In the genomic region with DNA sequence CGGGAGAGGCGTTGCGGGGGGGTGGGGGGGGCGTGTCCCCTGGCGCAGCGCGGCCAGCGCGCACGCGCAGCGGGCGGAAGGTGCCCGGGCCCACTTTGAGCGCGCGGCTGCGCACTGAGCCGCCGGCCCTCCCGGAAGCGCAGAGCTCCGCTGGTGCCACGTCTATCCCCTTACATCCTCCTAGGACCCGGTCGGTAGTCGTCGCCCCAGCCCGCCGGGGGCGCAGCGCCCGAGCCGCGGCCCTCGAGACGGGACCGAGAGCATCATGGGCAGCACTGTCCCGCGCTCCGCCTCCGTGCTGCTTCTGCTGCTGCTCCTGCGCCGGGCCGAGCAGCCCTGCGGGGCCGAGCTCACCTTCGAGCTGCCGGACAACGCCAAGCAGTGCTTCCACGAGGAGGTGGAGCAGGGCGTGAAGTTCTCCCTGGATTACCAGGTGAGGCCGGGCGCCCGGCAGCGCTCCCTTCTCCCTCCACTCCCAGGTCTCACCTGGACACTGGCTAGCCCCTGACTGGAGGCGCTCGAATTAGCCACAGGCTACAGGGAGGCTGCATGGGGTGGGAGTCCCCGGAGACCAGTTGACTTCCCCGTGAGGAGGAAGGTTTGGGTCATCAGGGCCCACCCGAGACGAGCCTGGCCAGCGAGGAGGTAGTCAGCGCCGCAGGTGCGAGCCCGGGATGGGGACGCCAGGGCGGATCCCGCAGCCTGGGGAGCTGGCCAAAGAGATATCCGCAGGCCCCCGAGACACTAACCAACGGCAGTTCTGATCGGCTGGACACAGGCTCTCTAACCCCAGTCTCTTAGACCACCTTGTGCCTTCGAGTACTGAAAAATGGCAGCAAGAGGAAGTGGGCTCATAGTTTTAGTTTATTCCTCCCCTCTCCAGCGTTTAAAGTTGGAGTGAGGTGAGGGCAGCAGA, we compare ENCODE assay signal across 8 cellular contexts. TPM values are rescaled to one million over a fixed set of nuclear protein-coding genes. Genes with fewer than 3 reads are reported as not detected.
DNase-seq lines count a peak whose midpoint lies in the region; ATAC-seq and TF ChIP-seq lines count a peak whose summit lies in the region.

A gene (plus strand): TSS at position 128 of the 916 bp plus-strand sequence. CDS start 138 bp downstream, at position 266.

- peak; percentile 35 for DNase-seq in BJ (ENCODE audit: low read depth)
- DNase-seq in NCI-H460 (ENCODE audit: extremely low read depth, low read depth), result peak; percentile 73
- DNase-seq in activated CD4-positive, alpha-beta T cell treated with anti-CD3 and anti-CD28 coated beads for 48 hours, result peak; percentile 88
- peak; percentile 68 for DNase-seq in dedifferentiated amniotic fluid mesenchymal stem cell (ENCODE audit: extremely low spot score)
- peak; percentile 83 to 90 for DNase-seq in left lung
- peak; percentile 74 for DNase-seq in stimulated activated CD4-positive, alpha-beta T cell treated with anti-CD3 and anti-CD28 coated beads, Interleukin-2, amount 100 ng/mL, for 4 hours (ENCODE audit: low read depth)

- H3K4me3 ChIP-seq in BJ (ENCODE audit: low read depth, low read length) (peak within 1 kb of the TSS; percentile 88), left lung (peak within 1 kb of the TSS; percentile 73 to 75)

- CTCF ChIA-PET in BJ (lab: Yijun Ruan, JAX), result interaction anchor here (0.6 to 1.6 kb wide), 4 partner anchors 9 to 226 kb away, joined by 3 to 5 read pairs (median 4); no protein-coding TSS in a partner anchor

- TF ChIP-seq CTCF in BJ (IDR thresholded peaks at IDR 0.05; ENCODE audit: insufficient read depth, low read depth, low read length) (peak; percentile 46), left lung (IDR thresholded peaks at IDR 0.05) (peak in 1 of 2 donors; percentile 27)

- POLR2A ChIA-PET in BJ (lab: Charles Lee), result interaction anchor here (0.5 kb wide), 1 partner anchor 446 kb away, joined by 3 read pairs; no protein-coding TSS in a partner anchor

- peaks cover 0 to 12% of the 10 kb centered on the region in 2 donors for H3K4me1 ChIP-seq in left lung

- intact Hi-C loops in left lung (cut with DNase I), result no loop called here

- peak; percentile 94 for ATAC-seq in GM19043 (IDR thresholded peaks at IDR 0.05; ENCODE audit: low read depth, unreplicated experiment)
- ATAC-seq in HG03354 (IDR thresholded peaks at IDR 0.05; ENCODE audit: poor library complexity, severe bottlenecking, unreplicated experiment), result peak; percentile 94
- ATAC-seq in left lung, result peak; percentile 95

- peak within 1 kb of the TSS; percentile 18 to 42 for H3K27ac ChIP-seq in left lung

- H3K36me3 ChIP-seq in BJ (ENCODE audit: control insufficient read depth, insufficient read depth, low read length) (peaks cover 23% of the 10 kb centered on the region), left lung (peaks cover 0 to 26% of the 10 kb centered on the region in 2 donors)

- H3K9me3 ChIP-seq in left lung, result no peaks in the 10 kb centered on the region

- H3K27me3 ChIP-seq in BJ (ENCODE audit: control insufficient read depth, insufficient read depth, low read length) (peaks cover 4% of the 10 kb centered on the region; the same call in 1 of the 2 replicates), left lung (peaks cover under 1 to 57% of the 10 kb centered on the region in 2 donors)

RNA-seq across cellular contexts. Expression of the gene that starts here (rescaled TPM):
- 329 and 366 TPM in 2 replicates for polyA plus RNA-seq in BJ (2011; rRNA removed)
- polyA minus RNA-seq in BJ (2011; rRNA and poly(A)+ RNA removed), result 82.6 and 129 TPM in 2 replicates
- 150 and 174 TPM in 2 replicates for total RNA-seq in NCI-H460 (2014; rRNA removed; shearing (Covaris generic))
- 396 and 401 TPM in 2 replicates for polyA plus RNA-seq in NCI-H460 (2014; cell fraction: nucleus; rRNA removed)
- total RNA-seq in left lung, result 10 to 100 TPM; 76.6 to 80.5 TPM

Comparison
In these comparisons a context has a peak if more than half of its experiments do, and no peak if none do; other contexts are left out.
1. Peak in every context shown above with its lines: DNase-seq, ATAC-seq, H3K4me3 ChIP-seq and H3K27ac ChIP-seq.
2. DNase-seq: peak in every context shown above with its lines; median percentile 88 in activated CD4-positive, alpha-beta T cell treated with anti-CD3 and anti-CD28 coated beads for 48 hours; 86 in left lung; 74 in stimulated activated CD4-positive, alpha-beta T cell treated with anti-CD3 and anti-CD28 coated beads, Interleukin-2, amount 100 ng/mL, for 4 hours; 73 in NCI-H460; 68 in dedifferentiated amniotic fluid mesenchymal stem cell; 35 in BJ.